16 cellular contexts compared by ENCODE assay signal in the genomic region with DNA sequence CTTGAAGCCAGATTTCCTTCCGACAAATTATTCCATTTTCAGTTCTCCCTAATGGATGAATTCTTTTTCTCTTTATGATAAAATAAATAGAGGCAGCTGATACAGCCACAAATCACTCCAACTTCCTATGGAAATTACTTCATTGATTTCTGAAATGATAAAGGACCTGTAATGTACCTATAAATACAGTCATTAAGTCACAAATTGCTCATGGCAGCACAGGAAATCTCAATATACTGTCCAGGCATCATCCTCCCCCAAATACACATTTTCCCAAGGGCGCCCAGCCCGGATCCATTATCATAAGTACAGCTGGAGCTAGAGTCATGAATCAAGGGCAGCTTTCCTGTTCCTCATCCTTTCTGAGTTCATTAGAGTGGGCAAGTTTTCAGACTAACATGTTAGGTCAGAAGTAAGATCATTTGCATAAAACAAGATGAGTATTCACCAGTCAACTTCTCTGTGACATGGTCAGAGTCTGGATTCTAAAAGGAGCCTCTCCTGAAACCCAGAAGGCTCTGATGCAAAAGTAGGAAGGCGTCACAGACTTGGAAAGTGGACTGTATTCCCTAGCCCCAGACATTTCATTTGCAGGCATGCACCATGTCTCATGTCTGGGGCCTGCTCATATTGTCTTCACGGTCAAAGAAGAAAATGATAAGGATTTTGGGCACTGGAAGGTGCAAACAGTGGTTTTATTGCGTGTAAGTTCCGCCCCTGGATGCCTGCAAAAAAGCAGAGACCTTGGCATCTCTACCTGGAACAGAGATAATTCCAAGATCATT.
DNase-seq lines count a peak whose midpoint lies in the region; ATAC-seq and TF ChIP-seq lines count a peak whose summit lies in the region.
"Had no signal": no experiment of that assay in that cellular context is flagged by ENCODE, and none has a peak within 500 bp of the region (broad histone marks: within the 10 kb centered on the region; RNA-seq: fewer than 3 reads in every experiment).

No MANE protein-coding gene starts in this region.

- H3K27ac ChIP-seq in heart left ventricle (peak overlapping the region in 8 of 12 donors; percentile 1 to 82 (median 42)), right atrium auricular region (no peak overlapping the region), trophoblast cell (ENCODE audit: low read depth, low read length) (no peak overlapping the region)

- H3K23ac ChIP-seq in trophoblast cell (ENCODE audit: low read length), result no peak overlapping the region

- DNase-seq in heart left ventricle (no peak), right atrium auricular region (ENCODE audit: low spot score) (no peak), NCI-H748 (lab: John Stamatoyannopoulos, UW; ENCODE audit: unreplicated experiment) (peak; percentile 80), dermis blood vessel endothelial cell (peak; percentile 69), trophoblast cell (no peak), islet precursor cell (no peak), superior temporal gyrus (ENCODE audit: extremely low spot score) (no peak)
- DNase-seq: Caco-2, DMS79 treated with DMSO at 0.1 percent for 48 hours, GDM1, NCI-H1048, NCI-H187, NCI-H2171 treated with DMSO at 0.1 percent for 48 hours had no signal

- no peak overlapping the region for H2AK5ac ChIP-seq in trophoblast cell (ENCODE audit: low read length)

- no peak overlapping the region for H4K12ac ChIP-seq in trophoblast cell (ENCODE audit: low read depth, low read length)

- TF ChIP-seq POLR2A in heart left ventricle (IDR thresholded peaks at IDR 0.05), result no peak

- H4K8ac ChIP-seq in trophoblast cell (ENCODE audit: low read depth, low read length), result no peak overlapping the region

- peak overlapping the region; percentile 13 for H2BK12ac ChIP-seq in trophoblast cell (ENCODE audit: low read length)

- H3K9ac ChIP-seq in trophoblast cell (ENCODE audit: low read length), result no peak overlapping the region

- intact Hi-C loops in heart left ventricle (cut with DNase I), result loop anchor here in 9 of 10 donors (5.0 to 10.0 kb wide), 6 partner anchors 168 to 381 kb away; no protein-coding TSS in a partner anchor

- H3K4me3 ChIP-seq in heart left ventricle (no peak overlapping the region), right atrium auricular region (no peak overlapping the region), trophoblast cell (ENCODE audit: low read depth, low read length) (no peak overlapping the region)
- H3K4me3 ChIP-seq: A549, K562 had no signal

- H3K4me1 ChIP-seq in heart left ventricle (peaks cover 6 to 71% (median 57%) of the 10 kb centered on the region in 12 donors), right atrium auricular region (peaks cover 0 to 39% of the 10 kb centered on the region in 2 donors), trophoblast cell (ENCODE audit: control insufficient read depth in 1 of 2, insufficient read depth in 2 of 2, low read length in 2 of 2) (peaks cover 0 to 4% of the 10 kb centered on the region in 2 experiments)
- H3K4me1 ChIP-seq: Caco-2 had no signal

- H3K4me2 ChIP-seq in trophoblast cell (ENCODE audit: low read length), result no peak overlapping the region
- H3K4me2 ChIP-seq: A549 had no signal

- WGBS in heart left ventricle, 4 donors, result 62 to 81% (median 76%) methylated on average over 7 of the region's 7 CpGs
- no CpG with 5 or more reads among the region's 7 CpGs for WGBS in trophoblast cell (ENCODE audit: extremely low coverage, insufficient coverage, insufficient read length)

- H2BK120ac ChIP-seq in trophoblast cell (ENCODE audit: insufficient read depth, low read length, poor library complexity), result no peak overlapping the region

- H2AFZ ChIP-seq in trophoblast cell (ENCODE audit: insufficient read depth, low read length, poor library complexity), result no peak overlapping the region

- ATAC-seq in heart left ventricle (peak in 1 of 4 donors; percentile 27), GM19395 (IDR thresholded peaks at IDR 0.05; ENCODE audit: unreplicated experiment) (no peak)
- ATAC-seq: A549, K562 had no signal

- no peak overlapping the region for H3K4ac ChIP-seq in trophoblast cell (ENCODE audit: low read depth, low read length)

- H3K79me2 ChIP-seq in trophoblast cell (ENCODE audit: control insufficient read depth, insufficient read depth, low read length, poor library complexity), result no peaks in the 10 kb centered on the region

- no peaks in the 10 kb centered on the region for H3K27me3 ChIP-seq in heart left ventricle
- H3K27me3 ChIP-seq in right atrium auricular region, result no peaks in the 10 kb centered on the region
- H3K27me3 ChIP-seq in trophoblast cell (ENCODE audit: insufficient read depth, low read length), result no peaks in the 10 kb centered on the region

- H3K36me3 ChIP-seq in heart left ventricle (no peaks in the 10 kb centered on the region), right atrium auricular region (no peaks in the 10 kb centered on the region), trophoblast cell (ENCODE audit: control insufficient read depth in 1 of 2, insufficient read depth in 2 of 2, low read length in 2 of 2) (no peaks in the 10 kb centered on the region)

- H3K14ac ChIP-seq in trophoblast cell (ENCODE audit: low read length), result no peak overlapping the region

- no peak overlapping the region for H3K18ac ChIP-seq in trophoblast cell (ENCODE audit: low read length)

- H3K9me3 ChIP-seq in heart left ventricle (no peaks in the 10 kb centered on the region), right atrium auricular region (no peaks in the 10 kb centered on the region), trophoblast cell (ENCODE audit: insufficient read depth, low read depth, low read length) (no peaks in the 10 kb centered on the region)
- H3K9me3 ChIP-seq: A549, Caco-2 had no signal

- H2BK5ac ChIP-seq in trophoblast cell (ENCODE audit: low read depth, low read length, poor library complexity), result no peak overlapping the region

- H3K79me1 ChIP-seq in trophoblast cell (ENCODE audit: low read length), result no peaks in the 10 kb centered on the region

- TF ChIP-seq CTCF in heart left ventricle (IDR thresholded peaks at IDR 0.05) (no peak), right atrium auricular region (IDR thresholded peaks at IDR 0.05) (no peak)

- H4K91ac ChIP-seq in trophoblast cell (ENCODE audit: low read depth, low read length), result no peak overlapping the region

Comparison
In these comparisons a context has a peak if more than half of its experiments do, and no peak if none do; other contexts are left out.
1. H3K27ac ChIP-seq: peak in heart left ventricle (8 of 12); none in right atrium auricular region (0 of 2) and trophoblast cell (single experiment).
2. DNase-seq: peak in NCI-H748 (single experiment) and dermis blood vessel endothelial cell (single experiment); none in heart left ventricle (0 of 5), right atrium auricular region (single experiment), trophoblast cell (0 of 2), islet precursor cell (single experiment) and superior temporal gyrus (single experiment).